1 cellular context compared by ENCODE assay signal in genomic region chr1:226429868-226430715, GRCh38.
TF ChIP-seq lines count a peak whose summit lies in the region.

No MANE protein-coding gene starts in this region.

TF ChIP-seq in H1, 55 proteins besides CTCF, POLR2A, EP300 and RAD21 (continued from another document):
- TF ChIP-seq, protein P1, sequence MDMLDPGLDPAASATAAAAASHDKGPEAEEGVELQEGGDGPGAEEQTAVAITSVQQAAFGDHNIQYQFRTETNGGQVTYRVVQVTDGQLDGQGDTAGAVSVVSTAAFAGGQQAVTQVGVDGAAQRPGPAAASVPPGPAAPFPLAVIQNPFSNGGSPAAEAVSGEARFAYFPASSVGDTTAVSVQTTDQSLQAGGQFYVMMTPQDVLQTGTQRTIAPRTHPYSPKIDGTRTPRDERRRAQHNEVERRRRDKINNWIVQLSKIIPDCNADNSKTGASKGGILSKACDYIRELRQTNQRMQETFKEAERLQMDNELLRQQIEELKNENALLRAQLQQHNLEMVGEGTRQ (IDR thresholded peaks at IDR 0.05; ENCODE audit: low read length) = no peak
- TF ChIP-seq SIN3A (conservative IDR thresholded peaks at IDR 0.05 in 1 of 2, IDR thresholded peaks at IDR 0.05 in 1 of 2; ENCODE audit: low read depth in 1 of 2, low read length in 2 of 2) (no peak), TEAD4 (IDR thresholded peaks at IDR 0.05; ENCODE audit: low read depth, low read length) (no peak), BACH1 (IDR thresholded peaks at IDR 0.05; ENCODE audit: low read length) (no peak)
